ENCODE assay signal across 16 cellular contexts in the genomic region with DNA sequence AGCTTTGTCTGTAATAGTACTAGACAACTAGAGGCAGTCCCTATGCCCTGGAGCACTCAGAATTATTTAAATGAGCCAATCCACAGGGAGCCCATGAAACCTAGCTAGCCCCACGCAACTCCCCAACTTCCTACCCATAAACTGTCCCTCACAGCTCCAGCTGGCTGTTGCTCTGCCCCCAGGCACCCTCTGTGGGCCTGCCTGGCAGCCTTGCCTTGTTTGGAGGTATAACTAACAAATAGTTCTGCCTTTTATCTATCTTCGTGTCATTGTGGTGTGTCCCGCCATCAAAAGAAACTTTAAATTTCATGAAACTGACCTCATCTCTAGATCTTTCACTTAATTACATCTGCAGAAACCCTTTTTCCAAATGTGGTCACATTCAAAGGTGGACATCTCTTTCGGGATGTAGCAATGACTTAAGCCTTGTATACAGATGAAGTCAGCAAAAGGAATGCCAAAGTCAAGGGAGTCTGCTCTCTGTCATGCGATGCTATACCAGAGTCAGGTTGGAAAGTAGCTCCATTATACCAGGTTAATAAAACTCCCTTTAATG. TPM values are rescaled to one million over a fixed set of nuclear protein-coding genes. Genes with fewer than 3 reads are reported as not detected.
A peak's percentile ranks its signal among the peaks of the same experiment; 100 is the strongest.
DNase-seq lines count a peak whose midpoint lies in the region; ATAC-seq lines count a peak whose summit lies in the region.
"Had no signal": no experiment of that assay in that cellular context is flagged by ENCODE, and none has a peak within 500 bp of the region (broad histone marks: within the 10 kb centered on the region; RNA-seq: fewer than 3 reads in every experiment).

No MANE protein-coding gene starts in this region.

- DNase-seq in AG08396 (ENCODE audit: low spot score) (peak; percentile 77), HT1080 (ENCODE audit: low read depth) (peak; percentile 30), adipocyte (ENCODE audit: low read depth) (peak; percentile 77), hepatic stellate cell (ENCODE audit: low spot score) (peak; percentile 81), OCI-M2 (lab: John Stamatoyannopoulos, UW; ENCODE audit: unreplicated experiment) (no peak)
- DNase-seq in stimulated activated CD4-positive, alpha-beta T cell treated with anti-CD3 and anti-CD28 coated beads, Interleukin-4, amount 100 ng/mL, for 1 hour = no peak
- no peak for DNase-seq in stimulated activated CD8-positive, alpha-beta memory T cell treated with anti-CD3 and anti-CD28 coated beads, Interleukin-4, amount 100 ng/mL, for 48 hours
- DNase-seq: NCI-H446; stimulated activated naive B cell treated with anti-CD40 and anti-IgM and Interleukin-4, amounts not matched to agents 10 μg/mL and 1 μg/mL and 100 μg/mL, for 72 hours had no signal

- H3K9ac ChIP-seq in adipocyte (ENCODE audit: low read length) = no peak overlapping the region

- no peak for ATAC-seq in HG03460 (IDR thresholded peaks at IDR 0.05; ENCODE audit: unreplicated experiment)
- ATAC-seq: esophagus mucosa had no signal

- H3K4me1 ChIP-seq in adipocyte (ENCODE audit: control insufficient read depth, insufficient read depth, low read length) = peaks cover 5% of the 10 kb centered on the region

- H3K36me3 ChIP-seq in adipocyte (ENCODE audit: control insufficient read depth, insufficient read depth, low read length, severe bottlenecking) = no peaks in the 10 kb centered on the region

- H3K27me3 ChIP-seq in adipocyte (replicated peaks; ENCODE audit: control insufficient read depth, insufficient read depth, low read length) = peaks cover 10% of the 10 kb centered on the region

- no peak overlapping the region for H3K4me3 ChIP-seq in adipocyte (ENCODE audit: low read length)

- no peaks in the 10 kb centered on the region for H3K9me3 ChIP-seq in adipocyte (ENCODE audit: control insufficient read depth, low read length)

RNA-seq across cellular contexts. Expression of a gene that starts 1.8 kb away (rescaled TPM):
- total RNA-seq in HT1080 (2014; rRNA removed; shearing (Covaris generic)) = not detected in 2 replicates
- polyA plus RNA-seq in HT1080 (2015; cell fraction: cytosol; rRNA removed) = 0.15 and 0.24 TPM in 2 replicates
- polyA plus RNA-seq in HT1080 (2015; cell fraction: nucleus; rRNA removed) = not detected in 2 replicates
- total RNA-seq: activated CD4-positive, alpha-beta memory T cell treated with anti-CD3 and anti-CD28 coated beads for 36 hours; activated naive CD4-positive, alpha-beta T cell treated with anti-CD3 and anti-CD28 coated beads for 36 hours; cerebellum; esophagus mucosa; pulmonary artery endothelial cell had no signal
- polyA plus RNA-seq: CD14-positive monocyte had no signal

RNA-seq across cellular contexts. Expression of a gene that starts 31.3 kb away (rescaled TPM):
- 0.16 and 0.63 TPM in 2 replicates for total RNA-seq in HT1080 (2014; rRNA removed; shearing (Covaris generic))
- 0.63 and 1.0 TPM in 2 replicates for polyA plus RNA-seq in HT1080 (2015; cell fraction: cytosol; rRNA removed)
- 1.4 and 2.0 TPM in 2 replicates for polyA plus RNA-seq in HT1080 (2015; cell fraction: nucleus; rRNA removed)
- total RNA-seq: activated CD4-positive, alpha-beta memory T cell treated with anti-CD3 and anti-CD28 coated beads for 36 hours; activated naive CD4-positive, alpha-beta T cell treated with anti-CD3 and anti-CD28 coated beads for 36 hours; pulmonary artery endothelial cell had no signal
- polyA plus RNA-seq: CD14-positive monocyte had no signal

Comparison
In these comparisons a context has a peak if more than half of its experiments do, and no peak if none do; other contexts are left out.
1. DNase-seq: peak in AG08396 (single experiment), HT1080 (single experiment), adipocyte (single experiment) and hepatic stellate cell (single experiment); none in stimulated activated CD4-positive, alpha-beta T cell treated with anti-CD3 and anti-CD28 coated beads, Interleukin-4, amount 100 ng/mL, for 1 hour (single experiment), OCI-M2 (single experiment) and stimulated activated CD8-positive, alpha-beta memory T cell treated with anti-CD3 and anti-CD28 coated beads, Interleukin-4, amount 100 ng/mL, for 48 hours (single experiment).